ENCODE assay signal across 13 cellular contexts in the genomic region with DNA sequence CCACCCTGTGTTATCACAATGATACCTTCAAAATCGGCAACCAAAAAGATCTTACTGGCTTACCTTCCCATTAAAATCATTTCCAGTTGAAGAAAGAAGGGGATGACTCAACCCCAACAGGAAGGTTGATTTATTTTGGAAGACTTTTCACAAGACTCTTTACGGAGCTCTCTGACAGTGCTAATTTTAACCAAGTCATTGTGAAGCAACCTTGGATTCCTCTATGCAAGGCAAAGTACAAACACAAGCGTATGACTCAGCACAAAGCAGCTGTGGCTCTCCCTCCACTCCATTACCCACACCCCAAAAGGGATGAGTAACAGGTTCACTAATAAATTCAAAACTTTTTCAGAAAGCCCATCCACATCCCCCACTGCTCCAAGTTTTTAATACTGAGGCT.
DNase-seq lines count a peak whose midpoint lies in the region; ATAC-seq, FAIRE-seq and TF ChIP-seq lines count a peak whose summit lies in the region.
"Had no signal": no experiment of that assay in that cellular context is flagged by ENCODE, and none has a peak within 500 bp of the region (broad histone marks: within the 10 kb centered on the region; RNA-seq: fewer than 3 reads in every experiment).

No MANE protein-coding gene starts in this region.

- no peak overlapping the region for H3K4me3 Mint-ChIP-seq in MCF 10A (ENCODE audit: unreplicated experiment)
- no peak overlapping the region for H3K4me3 Mint-ChIP-seq in activated CD4-positive, alpha-beta memory T cell treated with anti-CD3 and anti-CD28 coated beads, Interleukin-2, amount 10 ng/mL, durations not matched to agents 7 days and 5 days
- H3K4me3 Mint-ChIP-seq: mesothelial cell of epicardium had no signal

- no peak for FAIRE-seq in urothelium cell line (lab: Jason Lieb, UNC)

- CTCF ChIA-PET in MCF 10A (lab: Yijun Ruan, JAX): no interaction called here
- CTCF ChIA-PET in activated CD4-positive, alpha-beta memory T cell treated with anti-CD3 and anti-CD28 coated beads, Interleukin-2, amount 10 ng/mL, durations not matched to agents 7 days and 5 days (lab: Charles Lee): no interaction called here

- BruUV-seq in MCF 10A (replicated peaks; lab: Mats Ljungman, UMichigan): no TSS peak

- no peak overlapping the region for H3K4me3 ChIP-seq in breast epithelium
- H3K4me3 ChIP-seq: body of pancreas, spleen had no signal

- no peak overlapping the region for H3K27ac ChIP-seq in breast epithelium
- H3K27ac ChIP-seq: body of pancreas had no signal

- POLR2A ChIA-PET in MCF 10A (lab: Yijun Ruan, JAX): interaction anchor here (0.9 to 1.5 kb wide), 5 partner anchors 19 to 1005 kb away, joined by 3 to 6 read pairs (median 3); no protein-coding TSS in a partner anchor
- POLR2A ChIA-PET in activated CD4-positive, alpha-beta memory T cell treated with anti-CD3 and anti-CD28 coated beads, Interleukin-2, amount 10 ng/mL, durations not matched to agents 7 days and 5 days (lab: Charles Lee): no interaction called here

- DNase-seq in MCF 10A (ENCODE audit: unreplicated experiment) (peak; percentile 89), breast epithelium (ENCODE audit: low spot score in 2 of 2) (no peak), SKM-1 treated with dmso at 0.1 percent for 144 hours (lab: John Stamatoyannopoulos, UW; ENCODE audit: unreplicated experiment) (peak; percentile 22), head of caudate nucleus (peak in 31 of 42 donors; percentile 1 to 66 (median 24)), urothelium cell line (ENCODE audit: low spot score) (peak; percentile 36), retina (no peak)
- DNase-seq in activated CD4-positive, alpha-beta memory T cell treated with anti-CD3 and anti-CD28 coated beads, Interleukin-2, amount 10 ng/mL, durations not matched to agents 7 days and 5 days: no peak
- DNase-seq: ACHN, body of pancreas, NCI-H446 treated with DMSO at 0.1 percent for 48 hours, spleen had no signal

- no peaks in the 10 kb centered on the region for H3K9me3 ChIP-seq in breast epithelium
- H3K9me3 ChIP-seq: body of pancreas, spleen had no signal

- no peak for TF ChIP-seq POLR2A in breast epithelium (IDR thresholded peaks at IDR 0.05)

- no peaks in the 10 kb centered on the region for H3K36me3 Mint-ChIP-seq in MCF 10A (ENCODE audit: insufficient read depth, unreplicated experiment)
- no peaks in the 10 kb centered on the region for H3K36me3 Mint-ChIP-seq in activated CD4-positive, alpha-beta memory T cell treated with anti-CD3 and anti-CD28 coated beads, Interleukin-2, amount 10 ng/mL, durations not matched to agents 7 days and 5 days (ENCODE audit: low read depth)
- H3K36me3 Mint-ChIP-seq: mesothelial cell of epicardium had no signal

- peaks cover 16% of the 10 kb centered on the region for H3K9me3 Mint-ChIP-seq in MCF 10A (ENCODE audit: unreplicated experiment)
- no peaks in the 10 kb centered on the region for H3K9me3 Mint-ChIP-seq in activated CD4-positive, alpha-beta memory T cell treated with anti-CD3 and anti-CD28 coated beads, Interleukin-2, amount 10 ng/mL, durations not matched to agents 7 days and 5 days

- H3K4me1 ChIP-seq in breast epithelium: no peaks in the 10 kb centered on the region
- H3K4me1 ChIP-seq: body of pancreas, spleen had no signal

- peaks cover 0 to 13% of the 10 kb centered on the region in 2 donors for H3K27me3 ChIP-seq in breast epithelium
- H3K27me3 ChIP-seq: body of pancreas had no signal

- H3K4me1 Mint-ChIP-seq in MCF 10A (ENCODE audit: insufficient read depth, unreplicated experiment): peaks cover 11% of the 10 kb centered on the region
- H3K4me1 Mint-ChIP-seq in activated CD4-positive, alpha-beta memory T cell treated with anti-CD3 and anti-CD28 coated beads, Interleukin-2, amount 10 ng/mL, durations not matched to agents 7 days and 5 days: no peaks in the 10 kb centered on the region

- H3K36me3 ChIP-seq in breast epithelium: no peaks in the 10 kb centered on the region
- H3K36me3 ChIP-seq: spleen had no signal

- peak overlapping the region; percentile 77 for H3K27ac Mint-ChIP-seq in MCF 10A (ENCODE audit: low read depth, unreplicated experiment)
- H3K27ac Mint-ChIP-seq in activated CD4-positive, alpha-beta memory T cell treated with anti-CD3 and anti-CD28 coated beads, Interleukin-2, amount 10 ng/mL, durations not matched to agents 7 days and 5 days: no peak overlapping the region
- H3K27ac Mint-ChIP-seq: mesothelial cell of epicardium had no signal

- TF ChIP-seq CTCF in MCF 10A (IDR thresholded peaks at IDR 0.05; ENCODE audit: unreplicated experiment): no peak
- TF ChIP-seq CTCF in breast epithelium (IDR thresholded peaks at IDR 0.05): no peak

- no peak for ATAC-seq in HG02763 (IDR thresholded peaks at IDR 0.05; ENCODE audit: unreplicated experiment)
- ATAC-seq: body of pancreas had no signal

- intact Hi-C loops in MCF 10A (cut with micrococcal nuclease): no loop called here
- intact Hi-C loops in breast epithelium (cut with DNase I; ENCODE audit: low total_unique reads): no loop called here
- intact Hi-C loops in head of caudate nucleus (cut with DNase I): no loop called here

- H3K27me3 Mint-ChIP-seq in MCF 10A (ENCODE audit: insufficient read depth, unreplicated experiment): no peaks in the 10 kb centered on the region
- no peaks in the 10 kb centered on the region for H3K27me3 Mint-ChIP-seq in activated CD4-positive, alpha-beta memory T cell treated with anti-CD3 and anti-CD28 coated beads, Interleukin-2, amount 10 ng/mL, durations not matched to agents 7 days and 5 days

Comparison
In these comparisons a context has a peak if more than half of its experiments do, and no peak if none do; other contexts are left out.
1. DNase-seq: peak in MCF 10A (single experiment), SKM-1 treated with dmso at 0.1 percent for 144 hours (single experiment), head of caudate nucleus (31 of 42) and urothelium cell line (single experiment); none in breast epithelium (0 of 2), activated CD4-positive, alpha-beta memory T cell treated with anti-CD3 and anti-CD28 coated beads, Interleukin-2, amount 10 ng/mL, durations not matched to agents 7 days and 5 days (single experiment) and retina (single experiment).